ENCODE assay signal across 23 cellular contexts in the genomic region with DNA sequence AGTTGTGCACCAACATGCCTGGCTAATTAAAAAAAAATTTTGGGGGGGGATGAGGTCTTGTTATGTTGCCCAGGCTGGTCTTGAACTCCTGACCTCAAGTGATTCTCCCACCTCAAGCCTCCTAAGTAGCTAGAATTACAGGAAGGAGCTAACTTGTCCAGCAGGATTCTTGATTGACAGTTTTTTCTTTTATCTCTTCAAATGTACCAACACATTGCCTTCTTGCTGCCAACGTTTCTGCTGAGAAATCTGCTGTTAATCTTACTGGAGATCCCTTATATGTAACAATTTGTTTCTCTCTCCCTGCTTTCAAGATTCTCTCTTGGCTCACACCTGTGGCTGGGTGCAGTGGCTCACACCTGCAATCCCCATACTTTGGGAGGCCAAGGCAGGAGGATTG. TPM values are rescaled to one million over a fixed set of nuclear protein-coding genes. Genes with fewer than 3 reads are reported as not detected.
DNase-seq lines count a peak whose midpoint lies in the region; ATAC-seq, FAIRE-seq and TF ChIP-seq lines count a peak whose summit lies in the region.
"Had no signal": no experiment of that assay in that cellular context is flagged by ENCODE, and none has a peak within 500 bp of the region (broad histone marks: within the 10 kb centered on the region; RNA-seq: fewer than 3 reads in every experiment).

No MANE protein-coding gene starts in this region.

- in situ Hi-C loops in GM23248 (cut with MboI) = no loop called here

- H3K4me3 ChIP-seq in ACC112 (ENCODE audit: low read depth, low read length) (no peak overlapping the region), GM23248 (no peak overlapping the region), endodermal cell (ENCODE audit: low read length) (no peak overlapping the region)
- H3K4me3 ChIP-seq: gastroesophageal sphincter, lung, prostate gland, uterus had no signal

- peaks cover 4% of the 10 kb centered on the region for H3K9me3 ChIP-seq in GM23248 (ENCODE audit: low read depth)
- peaks cover 22% of the 10 kb centered on the region for H3K9me3 ChIP-seq in endodermal cell (ENCODE audit: control insufficient read depth, low read length)
- H3K9me3 ChIP-seq: prostate gland had no signal

- H3K4me3 Mint-ChIP-seq in endodermal cell = no peak overlapping the region
- H3K4me3 Mint-ChIP-seq: activated T-cell treated with anti-CD3 and anti-CD28 coated beads, Interleukin-2, amount 50 U/mL, for 4 hours; central memory CD8-positive, alpha-beta T cell; natural killer cell treated with Interleukin-12 subunit alpha and Interleukin-12 subunit beta and Interleukin-15 and Interleukin-18, amount 100 ng/mL, for 72 hours; T-helper 2 cell treated with Interferon-gamma antibody and Interleukin-4, amounts not matched to agents 5 μg/mL and 100 μg/mL, for 36 hours had no signal

- TF ChIP-seq POLR2A in erythroblast (IDR thresholded peaks at IDR 0.05; ENCODE audit: low read length) = no peak

- no peaks in the 10 kb centered on the region for H3K79me2 ChIP-seq in ACC112 (ENCODE audit: control insufficient read depth, insufficient read depth, low read length, unreplicated experiment)
- no peaks in the 10 kb centered on the region for H3K79me2 ChIP-seq in GM23248 (ENCODE audit: insufficient read depth)

- no peaks in the 10 kb centered on the region for H3K4me1 Mint-ChIP-seq in endodermal cell
- H3K4me1 Mint-ChIP-seq: central memory CD8-positive, alpha-beta T cell had no signal

- no peaks in the 10 kb centered on the region for H3K27me3 Mint-ChIP-seq in endodermal cell (ENCODE audit: insufficient read depth)

- no peak overlapping the region for H2AFZ ChIP-seq in ACC112 (ENCODE audit: low read length, unreplicated experiment)
- H2AFZ ChIP-seq in GM23248 = peak overlapping the region; percentile 34; the same call in 1 of the 2 replicates

- H3K9me2 ChIP-seq in GM23248 (ENCODE audit: insufficient read depth) = no peaks in the 10 kb centered on the region

- no peaks in the 10 kb centered on the region for H4K20me1 ChIP-seq in GM23248 (ENCODE audit: insufficient read depth)

- H3K9ac ChIP-seq in GM23248 (no peak overlapping the region), endodermal cell (ENCODE audit: extremely low read depth, low read length, poor library complexity, severe bottlenecking) (no peak overlapping the region)

- H3K4me1 ChIP-seq in ACC112 (ENCODE audit: control insufficient read depth, insufficient read depth, low read length, unreplicated experiment) = peaks cover 12% of the 10 kb centered on the region
- H3K4me1 ChIP-seq in GM23248 (ENCODE audit: insufficient read depth) = peaks cover 14% of the 10 kb centered on the region
- H3K4me1 ChIP-seq in endodermal cell (ENCODE audit: control insufficient read depth, insufficient read depth, low read length) = no peaks in the 10 kb centered on the region
- H3K4me1 ChIP-seq: gastroesophageal sphincter, prostate gland, uterus had no signal

- H3K27me3 ChIP-seq in ACC112 (ENCODE audit: insufficient read depth, low read length) (no peaks in the 10 kb centered on the region), GM23248 (replicated peaks; ENCODE audit: insufficient read depth) (no peaks in the 10 kb centered on the region), endodermal cell (ENCODE audit: control insufficient read depth, insufficient read depth, low read length, poor library complexity, severe bottlenecking) (no peaks in the 10 kb centered on the region)
- H3K27me3 ChIP-seq: uterus had no signal

- WGBS in GM23248 (ENCODE audit: low coverage in 1 of 2, low lambda C conversion rate in 2 of 2, missing lambda C conversion rate in 2 of 2), 2 experiments = 100% methylated on average over 1 of the region's 1 CpG
- WGBS in endodermal cell (ENCODE audit: insufficient coverage in 1 of 2, insufficient read length in 1 of 2), 2 experiments = 70 to 97% methylated on average over 1 of the region's 1 CpG

- TF ChIP-seq CTCF in endodermal cell (conservative IDR thresholded peaks at IDR 0.05) = no peak

- FAIRE-seq in RCC 7860 (lab: Jason Lieb, UNC) = no peak

- no peak overlapping the region for H3K27ac Mint-ChIP-seq in endodermal cell
- H3K27ac Mint-ChIP-seq: natural killer cell treated with Interleukin-12 subunit alpha and Interleukin-12 subunit beta and Interleukin-15 and Interleukin-18, amount 100 ng/mL, for 72 hours; T-helper 2 cell treated with Interferon-gamma antibody and Interleukin-4, amounts not matched to agents 5 μg/mL and 100 μg/mL, for 36 hours had no signal

- H3F3A ChIP-seq in GM23248 (ENCODE audit: insufficient read depth) = peaks cover 14% of the 10 kb centered on the region

- no peaks in the 10 kb centered on the region for H3K36me3 Mint-ChIP-seq in endodermal cell (ENCODE audit: low read depth)

- peaks cover 31% of the 10 kb centered on the region for H3K9me3 Mint-ChIP-seq in endodermal cell

- H3K36me3 ChIP-seq in ACC112 (ENCODE audit: insufficient read depth, low read length) = no peaks in the 10 kb centered on the region
- no peaks in the 10 kb centered on the region for H3K36me3 ChIP-seq in GM23248 (ENCODE audit: low read depth)
- no peaks in the 10 kb centered on the region for H3K36me3 ChIP-seq in endodermal cell (ENCODE audit: control insufficient read depth, insufficient read depth, low read length)
- H3K36me3 ChIP-seq: gastroesophageal sphincter, prostate gland, uterus had no signal

- no peak overlapping the region for H3K4me2 ChIP-seq in GM23248 (ENCODE audit: unreplicated experiment)

- ATAC-seq in GM19397 (IDR thresholded peaks at IDR 0.05; ENCODE audit: unreplicated experiment) = no peak
- ATAC-seq: activated T-cell treated with anti-CD3 and anti-CD28 coated beads, Interleukin-2, amount 50 U/mL, for 4 hours; gastroesophageal sphincter; natural killer cell treated with Interleukin-12 subunit alpha and Interleukin-12 subunit beta and Interleukin-15 and Interleukin-18, amount 100 ng/mL, for 72 hours; Right ventricle myocardium inferior had no signal

- DNase-seq in GM23248 (peak; percentile 35), RCC 7860 (ENCODE audit: low spot score) (peak; percentile 28), erythroblast (lab: John Stamatoyannopoulos, UW) (peak; percentile 58 to 59), NCI-H1930 (lab: John Stamatoyannopoulos, UW) (no peak), hypothalamus (lab: John Stamatoyannopoulos, UW) (no peak), endodermal cell (no peak)
- DNase-seq: activated CD4-positive, alpha-beta T cell treated with anti-CD3 and anti-CD28 coated beads for 48 hours; activated T-cell treated with anti-CD3 and anti-CD28 coated beads, Interleukin-2, amount 50 U/mL, for 4 hours; DMS153; effector memory CD4-positive, alpha-beta T cell; NCI-H1694 treated with DMSO at 0.1 percent for 48 hours; NCI-H82; stimulated activated CD4-positive, alpha-beta T cell treated with anti-CD3 and anti-CD28 coated beads, Interleukin-15, amount 100 ng/mL, for 24 hours; uterus had no signal

- H3K27ac ChIP-seq in ACC112 (ENCODE audit: low read depth, low read length) (peak overlapping the region; percentile 87), GM23248 (peak overlapping the region; percentile 83; the same call in 1 of the 2 replicates), endodermal cell (ENCODE audit: low read depth, low read length) (no peak overlapping the region)
- H3K27ac ChIP-seq: gastroesophageal sphincter, prostate gland, uterus had no signal

RNA-seq across cellular contexts. Expression of a gene that starts 22.4 kb away (rescaled TPM):
- 80.6 and 107 TPM in 2 replicates for total RNA-seq in GM23248 (2014; rRNA removed; shearing (Covaris generic))
- polyA plus RNA-seq in GM23248 (2016; fragmentation: Nextera tagmentation; extraction: Ambion mirVana) = 32.3 and 32.9 TPM in 2 replicates
- 100 to 1,000 TPM in 1 of 2 donors, 10 to 100 TPM in 1; 95.8 to 106 TPM for total RNA-seq in endodermal cell
- polyA plus RNA-seq in endodermal cell (2013, experiment 1 of 2) = 73.3 TPM
- 80.1 TPM for polyA plus RNA-seq in endodermal cell (2013, experiment 2 of 2)

RNA-seq across cellular contexts. Expression of a gene that starts 28.7 kb away (rescaled TPM):
- total RNA-seq in GM23248 (2014; rRNA removed; shearing (Covaris generic)) = 133 and 156 TPM in 2 replicates
- 502 and 518 TPM in 2 replicates for polyA plus RNA-seq in GM23248 (2016; fragmentation: Nextera tagmentation; extraction: Ambion mirVana)
- 100 to 1,000 TPM; 267 to 339 TPM for total RNA-seq in endodermal cell
- 276 TPM for polyA plus RNA-seq in endodermal cell (2013, experiment 1 of 2)
- polyA plus RNA-seq in endodermal cell (2013, experiment 2 of 2) = 252 TPM

Comparison
In these comparisons a context has a peak if more than half of its experiments do, and no peak if none do; other contexts are left out.
1. DNase-seq: peak in GM23248 (single experiment), RCC 7860 (single experiment) and erythroblast (2 of 2); none in NCI-H1930 (0 of 2), hypothalamus (0 of 51) and endodermal cell (single experiment).